Comparison of ENCODE assay signal across 8 cellular contexts in the genomic region with DNA sequence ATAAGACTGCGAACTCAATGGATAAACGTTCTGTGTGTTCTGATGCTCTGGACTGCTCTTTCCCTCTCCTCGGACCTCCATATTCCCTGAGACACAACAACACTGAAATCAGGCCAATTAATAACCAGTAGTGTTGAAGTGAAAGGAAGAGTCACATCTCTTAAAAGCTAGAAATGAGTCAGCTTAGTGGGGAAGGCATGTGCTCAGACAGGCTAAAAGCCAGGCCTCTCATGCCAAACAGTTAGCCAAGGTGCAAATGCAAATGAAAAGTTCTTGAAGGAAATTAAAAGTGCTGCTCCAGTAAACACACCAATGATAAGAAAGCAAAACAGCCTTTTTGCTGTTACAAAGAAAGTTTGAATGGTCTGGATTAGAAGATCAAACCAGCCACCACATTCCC. TPM values are rescaled to one million over a fixed set of nuclear protein-coding genes. Genes with fewer than 3 reads are reported as not detected.
DNase-seq lines count a peak whose midpoint lies in the region; ATAC-seq and TF ChIP-seq lines count a peak whose summit lies in the region.

No MANE protein-coding gene starts in this region.

- H2BK120ac ChIP-seq in mesendoderm (ENCODE audit: low read depth, low read length): no peak overlapping the region

- ATAC-seq in GM21447 (IDR thresholded peaks at IDR 0.05; ENCODE audit: unreplicated experiment): peak; percentile 99
- ATAC-seq in HG03565 (IDR thresholded peaks at IDR 0.05; ENCODE audit: unreplicated experiment): peak; percentile 100
- ATAC-seq in left cardiac atrium: peak; percentile 72 to 86
- ATAC-seq in HG02970 (IDR thresholded peaks at IDR 0.05; ENCODE audit: low FRiP score, unreplicated experiment): no peak

- no peak overlapping the region for H3K27ac ChIP-seq in mesendoderm (ENCODE audit: low read depth, low read length)

- peak overlapping the region; percentile 7 for H3K4me3 Mint-ChIP-seq in Caco-2 (ENCODE audit: unreplicated experiment)

- no peaks in the 10 kb centered on the region for H3K79me1 ChIP-seq in mesendoderm (ENCODE audit: low read length)

- no peak overlapping the region for H3K18ac ChIP-seq in mesendoderm (ENCODE audit: low read length)

- H3K36me3 ChIP-seq in Caco-2 (ENCODE audit: control insufficient read depth, insufficient read depth, low read length): peaks cover 11% of the 10 kb centered on the region
- no peaks in the 10 kb centered on the region for H3K36me3 ChIP-seq in mesendoderm (ENCODE audit: control insufficient read depth, insufficient read depth, low read length)

- H3K9me3 Mint-ChIP-seq in Caco-2 (ENCODE audit: unreplicated experiment): no peaks in the 10 kb centered on the region

- H3K4me1 Mint-ChIP-seq in Caco-2 (ENCODE audit: low read depth, unreplicated experiment): peaks cover 50% of the 10 kb centered on the region

- no peak overlapping the region for H3K4me3 ChIP-seq in Caco-2 (ENCODE audit: low read depth, low read length)
- no peak overlapping the region for H3K4me3 ChIP-seq in mesendoderm (ENCODE audit: low read length)

- peaks cover 98% of the 10 kb centered on the region for H3K36me3 Mint-ChIP-seq in Caco-2 (ENCODE audit: insufficient read depth, unreplicated experiment)

- H3K27me3 ChIP-seq in Caco-2 (replicated peaks; ENCODE audit: control insufficient read depth, insufficient read depth, low read length) (no peaks in the 10 kb centered on the region), mesendoderm (ENCODE audit: insufficient read depth, low read length, poor library complexity) (no peaks in the 10 kb centered on the region)

- H3K79me2 ChIP-seq in mesendoderm (ENCODE audit: control insufficient read depth, insufficient read depth, low read length): no peaks in the 10 kb centered on the region

- POLR2A ChIA-PET in Caco-2 (lab: Charles Lee): no interaction called here

- no peak overlapping the region for H3K4me2 ChIP-seq in mesendoderm (ENCODE audit: low read length)

- H3K4me1 ChIP-seq in Caco-2 (peaks cover 68% of the 10 kb centered on the region), mesendoderm (ENCODE audit: control insufficient read depth, low read depth, low read length) (no peaks in the 10 kb centered on the region)

- no peak for TF ChIP-seq CTCF in Caco-2 (IDR thresholded peaks at IDR 0.05; ENCODE audit: insufficient read depth in 1 of 2, low read depth in 1 of 2, low read length in 1 of 2, severe bottlenecking in 1 of 2, unreplicated experiment in 1 of 2)

- no peak overlapping the region for H3K4ac ChIP-seq in mesendoderm (ENCODE audit: low read depth, low read length)

- DNase-seq in Caco-2: no peak
- DNase-seq in left cardiac atrium: no peak
- no peak for DNase-seq in T-helper 1 cell
- DNase-seq in mesendoderm: no peak
- no peak for DNase-seq in cerebellar cortex (ENCODE audit: low spot score)

- no CpG with 5 or more reads among the region's 3 CpGs for WGBS in mesendoderm (ENCODE audit: extremely low coverage, insufficient coverage, low lambda C conversion rate)

- no peak overlapping the region for H3K9ac ChIP-seq in mesendoderm (ENCODE audit: low read length)

- H3K27ac Mint-ChIP-seq in Caco-2 (ENCODE audit: unreplicated experiment): peak overlapping the region; percentile 53

- no peak overlapping the region for H3K56ac ChIP-seq in mesendoderm (ENCODE audit: low read length)

- no peak overlapping the region for H4K5ac ChIP-seq in mesendoderm (ENCODE audit: low read length)

- H3K27me3 Mint-ChIP-seq in Caco-2 (ENCODE audit: insufficient read depth, unreplicated experiment): no peaks in the 10 kb centered on the region

- no peaks in the 10 kb centered on the region for H3K9me3 ChIP-seq in Caco-2

- CTCF ChIA-PET in Caco-2 (lab: Charles Lee): no interaction called here

- H4K8ac ChIP-seq in mesendoderm (ENCODE audit: low read depth, low read length): no peak overlapping the region

- H3K23ac ChIP-seq in mesendoderm (ENCODE audit: low read length): no peak overlapping the region

- BruUV-seq in Caco-2 (replicated peaks; lab: Mats Ljungman, UMichigan): no TSS peak

- no peak overlapping the region for H2BK15ac ChIP-seq in mesendoderm (replicated peaks; ENCODE audit: low read depth)

- intact Hi-C loops in Caco-2 (cut with micrococcal nuclease; ENCODE audit: unreplicated experiment): no loop called here
- intact Hi-C loops in left cardiac atrium (cut with DNase I): no loop called here

- no peak overlapping the region for H2AK5ac ChIP-seq in mesendoderm (ENCODE audit: low read length)

- no peak overlapping the region for H2BK5ac ChIP-seq in mesendoderm (ENCODE audit: low read length)

RNA-seq across cellular contexts. Expression of a gene that starts 29.3 kb away (rescaled TPM):
- total RNA-seq in Caco-2 (2022) (252 and 263 TPM in 2 replicates), left cardiac atrium (10 to 100 TPM; 51.4 to 66.9 TPM)
- polyA plus RNA-seq in mesendoderm (2013, experiment 1 of 2): 7.2 TPM
- 7.8 TPM for polyA plus RNA-seq in mesendoderm (2013, experiment 2 of 2)
